Comparison of ENCODE assay signal across 1 cellular context in genomic region chr20:50929299-50930138, GRCh38.
TF ChIP-seq lines count a peak whose summit lies in the region.

No MANE protein-coding gene starts in this region.

TF ChIP-seq in HepG2, 621 proteins besides CTCF, POLR2A, EP300 and RAD21 (continued from another document and continues in another):
- TF ChIP-seq, protein P1, sequence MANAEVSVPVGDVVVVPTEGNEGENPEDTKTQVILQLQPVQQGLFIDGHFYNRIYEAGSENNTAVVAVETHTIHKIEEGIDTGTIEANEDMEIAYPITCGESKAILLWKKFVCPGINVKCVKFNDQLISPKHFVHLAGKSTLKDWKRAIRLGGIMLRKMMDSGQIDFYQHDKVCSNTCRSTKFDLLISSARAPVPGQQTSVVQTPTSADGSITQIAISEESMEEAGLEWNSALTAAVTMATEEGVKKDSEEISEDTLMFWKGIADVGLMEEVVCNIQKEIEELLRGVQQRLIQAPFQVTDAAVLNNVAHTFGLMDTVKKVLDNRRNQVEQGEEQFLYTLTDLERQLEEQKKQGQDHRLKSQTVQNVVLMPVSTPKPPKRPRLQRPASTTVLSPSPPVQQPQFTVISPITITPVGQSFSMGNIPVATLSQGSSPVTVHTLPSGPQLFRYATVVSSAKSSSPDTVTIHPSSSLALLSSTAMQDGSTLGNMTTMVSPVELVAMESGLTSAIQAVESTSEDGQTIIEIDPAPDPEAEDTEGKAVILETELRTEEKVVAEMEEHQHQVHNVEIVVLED (CRISPR knock-in tag; IDR thresholded peaks at IDR 0.05; ENCODE audit: borderline replicate concordance): peak; percentile 66; the same call in 1 of the 2 replicates
- TF ChIP-seq KDM2A (CRISPR knock-in tag; IDR thresholded peaks at IDR 0.05; ENCODE audit: borderline replicate concordance, low read depth) (peak; percentile 98), ZBTB3 (CRISPR knock-in tag; IDR thresholded peaks at IDR 0.05; ENCODE audit: borderline replicate concordance, low read depth) (0 out of 2 replicates have a peak, but pooled peaks have one; percentile 46), ZNF136 (CRISPR knock-in tag; IDR thresholded peaks at IDR 0.05; ENCODE audit: low read depth) (peak; percentile 98), ZNF609 (CRISPR knock-in tag; IDR thresholded peaks at IDR 0.05; ENCODE audit: borderline replicate concordance) (peak; percentile 74), ZNF615 (CRISPR knock-in tag; IDR thresholded peaks at IDR 0.05; ENCODE audit: borderline replicate concordance) (no peak), ZNF337 (CRISPR knock-in tag; IDR thresholded peaks at IDR 0.05; ENCODE audit: borderline replicate concordance, low read depth) (peak; percentile 88; the same call in 1 of the 2 replicates), MIER3 (CRISPR knock-in tag; IDR thresholded peaks at IDR 0.05; ENCODE audit: borderline replicate concordance) (peak; percentile 91), SP5 (CRISPR knock-in tag; IDR thresholded peaks at IDR 0.05; ENCODE audit: borderline replicate concordance, low read depth) (peak; percentile 66), MBNL3 (CRISPR knock-in tag; conservative IDR thresholded peaks at IDR 0.05) (no peak), SP2 (CRISPR knock-in tag; IDR thresholded peaks at IDR 0.05) (peak; percentile 44; the same call in 1 of the 2 replicates), PTBP1 (IDR thresholded peaks at IDR 0.05; ENCODE audit: low read depth, low read length, poor library complexity, severe bottlenecking) (peak; percentile 45), ZNF121 (CRISPR knock-in tag; IDR thresholded peaks at IDR 0.05) (no peak; the same call in 1 of the 2 replicates), ADNP (CRISPR knock-in tag; IDR thresholded peaks at IDR 0.05) (peak; percentile 96), KDM4B (CRISPR knock-in tag; IDR thresholded peaks at IDR 0.05) (peak; percentile 89), MTF2 (CRISPR knock-in tag; IDR thresholded peaks at IDR 0.05; ENCODE audit: borderline replicate concordance) (peak; percentile 54; the same call in 1 of the 2 replicates), PHF21A (CRISPR knock-in tag; IDR thresholded peaks at IDR 0.05) (peak; percentile 94), SNAPC2 (CRISPR knock-in tag; IDR thresholded peaks at IDR 0.05) (no peak; the same call in 1 of the 2 replicates), ZBTB21 (CRISPR knock-in tag; IDR thresholded peaks at IDR 0.05) (no peak), CREB3 (CRISPR knock-in tag; IDR thresholded peaks at IDR 0.05) (no peak), CREM (IDR thresholded peaks at IDR 0.05) (peak; percentile 53; the same call in 1 of the 2 replicates), CREM (CRISPR knock-in tag; IDR thresholded peaks at IDR 0.05) (no peak), CSRNP1 (CRISPR knock-in tag; IDR thresholded peaks at IDR 0.05) (0 out of 2 replicates have a peak, but pooled peaks have one; percentile 68), ZKSCAN5 (CRISPR knock-in tag; IDR thresholded peaks at IDR 0.05) (0 out of 2 replicates have a peak, but pooled peaks have one; percentile 31), ZNF772 (CRISPR knock-in tag; IDR thresholded peaks at IDR 0.05) (peak; percentile 81), ASH2L (IDR thresholded peaks at IDR 0.05; ENCODE audit: insufficient read length, low read depth, low read length) (peak; percentile 95), RFXAP (CRISPR knock-in tag; IDR thresholded peaks at IDR 0.05; ENCODE audit: borderline replicate concordance) (peak; percentile 58; the same call in 1 of the 2 replicates), ZSCAN5A (CRISPR knock-in tag; IDR thresholded peaks at IDR 0.05; ENCODE audit: borderline replicate concordance) (no peak), RFXANK (CRISPR knock-in tag; IDR thresholded peaks at IDR 0.05) (peak; percentile 81; the same call in 1 of the 2 replicates), E2F2 (CRISPR knock-in tag; IDR thresholded peaks at IDR 0.05; ENCODE audit: borderline replicate concordance) (no peak), THAP8 (CRISPR knock-in tag; IDR thresholded peaks at IDR 0.05; ENCODE audit: borderline replicate concordance) (no peak), ZBTB8A (CRISPR knock-in tag; IDR thresholded peaks at IDR 0.05; ENCODE audit: borderline replicate concordance, low read depth) (no peak), ZNF558 (CRISPR knock-in tag; IDR thresholded peaks at IDR 0.05; ENCODE audit: borderline replicate concordance) (0 out of 2 replicates have a peak, but pooled peaks have one; percentile 82)
- TF ChIP-seq, protein P2, sequence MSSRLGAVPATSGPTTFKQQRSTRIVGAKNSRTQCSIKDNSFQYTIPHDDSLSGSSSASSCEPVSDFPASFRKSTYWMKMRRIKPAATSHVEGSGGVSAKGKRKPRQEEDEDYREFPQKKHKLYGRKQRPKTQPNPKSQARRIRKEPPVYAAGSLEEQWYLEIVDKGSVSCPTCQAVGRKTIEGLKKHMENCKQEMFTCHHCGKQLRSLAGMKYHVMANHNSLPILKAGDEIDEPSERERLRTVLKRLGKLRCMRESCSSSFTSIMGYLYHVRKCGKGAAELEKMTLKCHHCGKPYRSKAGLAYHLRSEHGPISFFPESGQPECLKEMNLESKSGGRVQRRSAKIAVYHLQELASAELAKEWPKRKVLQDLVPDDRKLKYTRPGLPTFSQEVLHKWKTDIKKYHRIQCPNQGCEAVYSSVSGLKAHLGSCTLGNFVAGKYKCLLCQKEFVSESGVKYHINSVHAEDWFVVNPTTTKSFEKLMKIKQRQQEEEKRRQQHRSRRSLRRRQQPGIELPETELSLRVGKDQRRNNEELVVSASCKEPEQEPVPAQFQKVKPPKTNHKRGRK (CRISPR knock-in tag; IDR thresholded peaks at IDR 0.05): no peak
- TF ChIP-seq, protein P3, sequence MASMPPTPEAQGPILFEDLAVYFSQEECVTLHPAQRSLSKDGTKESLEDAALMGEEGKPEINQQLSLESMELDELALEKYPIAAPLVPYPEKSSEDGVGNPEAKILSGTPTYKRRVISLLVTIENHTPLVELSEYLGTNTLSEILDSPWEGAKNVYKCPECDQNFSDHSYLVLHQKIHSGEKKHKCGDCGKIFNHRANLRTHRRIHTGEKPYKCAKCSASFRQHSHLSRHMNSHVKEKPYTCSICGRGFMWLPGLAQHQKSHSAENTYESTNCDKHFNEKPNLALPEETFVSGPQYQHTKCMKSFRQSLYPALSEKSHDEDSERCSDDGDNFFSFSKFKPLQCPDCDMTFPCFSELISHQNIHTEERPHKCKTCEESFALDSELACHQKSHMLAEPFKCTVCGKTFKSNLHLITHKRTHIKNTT (CRISPR knock-in tag; IDR thresholded peaks at IDR 0.05): no peak
- TF ChIP-seq, protein P4, sequence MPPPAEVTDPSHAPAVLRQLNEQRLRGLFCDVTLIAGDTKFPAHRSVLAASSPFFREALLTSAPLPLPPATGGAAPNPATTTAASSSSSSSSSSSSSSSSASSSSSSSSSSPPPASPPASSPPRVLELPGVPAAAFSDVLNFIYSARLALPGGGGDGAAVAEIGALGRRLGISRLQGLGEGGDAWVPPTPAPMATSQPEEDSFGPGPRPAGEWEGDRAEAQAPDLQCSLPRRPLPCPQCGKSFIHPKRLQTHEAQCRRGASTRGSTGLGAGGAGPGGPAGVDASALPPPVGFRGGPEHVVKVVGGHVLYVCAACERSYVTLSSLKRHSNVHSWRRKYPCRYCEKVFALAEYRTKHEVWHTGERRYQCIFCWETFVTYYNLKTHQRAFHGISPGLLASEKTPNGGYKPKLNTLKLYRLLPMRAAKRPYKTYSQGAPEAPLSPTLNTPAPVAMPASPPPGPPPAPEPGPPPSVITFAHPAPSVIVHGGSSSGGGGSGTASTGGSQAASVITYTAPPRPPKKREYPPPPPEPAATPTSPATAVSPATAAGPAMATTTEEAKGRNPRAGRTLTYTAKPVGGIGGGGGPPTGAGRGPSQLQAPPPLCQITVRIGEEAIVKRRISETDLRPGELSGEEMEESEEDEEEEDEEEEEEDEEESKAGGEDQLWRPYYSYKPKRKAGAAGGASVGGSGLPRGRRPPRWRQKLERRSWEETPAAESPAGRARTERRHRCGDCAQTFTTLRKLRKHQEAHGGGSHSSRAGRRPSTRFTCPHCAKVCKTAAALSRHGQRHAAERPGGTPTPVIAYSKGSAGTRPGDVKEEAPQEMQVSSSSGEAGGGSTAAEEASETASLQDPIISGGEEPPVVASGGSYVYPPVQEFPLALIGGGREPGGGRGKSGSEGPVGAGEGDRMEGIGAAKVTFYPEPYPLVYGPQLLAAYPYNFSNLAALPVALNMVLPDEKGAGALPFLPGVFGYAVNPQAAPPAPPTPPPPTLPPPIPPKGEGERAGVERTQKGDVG (CRISPR knock-in tag; IDR thresholded peaks at IDR 0.05; ENCODE audit: borderline replicate concordance): peak; percentile 85; the same call in 1 of the 2 replicates
- TF ChIP-seq, protein P5, sequence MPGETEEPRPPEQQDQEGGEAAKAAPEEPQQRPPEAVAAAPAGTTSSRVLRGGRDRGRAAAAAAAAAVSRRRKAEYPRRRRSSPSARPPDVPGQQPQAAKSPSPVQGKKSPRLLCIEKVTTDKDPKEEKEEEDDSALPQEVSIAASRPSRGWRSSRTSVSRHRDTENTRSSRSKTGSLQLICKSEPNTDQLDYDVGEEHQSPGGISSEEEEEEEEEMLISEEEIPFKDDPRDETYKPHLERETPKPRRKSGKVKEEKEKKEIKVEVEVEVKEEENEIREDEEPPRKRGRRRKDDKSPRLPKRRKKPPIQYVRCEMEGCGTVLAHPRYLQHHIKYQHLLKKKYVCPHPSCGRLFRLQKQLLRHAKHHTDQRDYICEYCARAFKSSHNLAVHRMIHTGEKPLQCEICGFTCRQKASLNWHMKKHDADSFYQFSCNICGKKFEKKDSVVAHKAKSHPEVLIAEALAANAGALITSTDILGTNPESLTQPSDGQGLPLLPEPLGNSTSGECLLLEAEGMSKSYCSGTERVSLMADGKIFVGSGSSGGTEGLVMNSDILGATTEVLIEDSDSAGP (CRISPR knock-in tag; IDR thresholded peaks at IDR 0.05; ENCODE audit: borderline replicate concordance): peak; percentile 88
